ENCODE assay signal across 19 cellular contexts in the genomic region with DNA sequence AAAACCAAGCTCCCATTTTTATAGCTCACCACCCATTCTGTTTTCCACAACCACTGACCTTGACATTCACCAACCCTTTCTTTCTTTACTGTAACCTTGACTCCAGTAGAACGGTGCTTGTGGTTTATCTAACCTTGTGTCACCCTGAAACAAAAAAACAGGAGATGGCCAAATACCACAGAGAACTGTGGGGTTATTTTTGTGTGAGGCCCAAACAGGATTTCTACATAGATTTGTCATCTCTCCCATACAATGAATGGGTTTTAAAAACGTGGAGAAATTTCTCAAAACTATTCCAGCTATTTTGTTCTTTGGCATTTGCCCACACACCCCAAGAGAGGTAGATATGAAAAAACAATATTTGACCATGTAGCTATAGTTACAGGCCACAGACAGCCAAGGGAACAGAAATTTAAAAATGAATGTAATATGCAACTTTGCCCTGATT.
DNase-seq lines count a peak whose midpoint lies in the region; ATAC-seq and TF ChIP-seq lines count a peak whose summit lies in the region.
"Had no signal": no experiment of that assay in that cellular context is flagged by ENCODE, and none has a peak within 500 bp of the region (broad histone marks: within the 10 kb centered on the region; RNA-seq: fewer than 3 reads in every experiment).

No MANE protein-coding gene starts in this region.

- 21% methylated on average over 2 of the region's 2 CpGs for WGBS in right cardiac atrium
- WGBS in body of pancreas, 2 donors, result 5 to 8% methylated on average over 2 of the region's 2 CpGs
- 26 to 53% (median 34%) methylated on average over 2 of the region's 2 CpGs for WGBS in spleen, 5 donors

- intact Hi-C loops in left ventricle myocardium superior (cut with micrococcal nuclease) (no loop called here), right cardiac atrium (cut with DNase I) (no loop called here), body of pancreas (cut with DNase I) (no loop called here), spleen (cut with DNase I; ENCODE audit: low total_unique reads) (no loop called here)

- H3K9me3 Mint-ChIP-seq in type B pancreatic cell (no peaks in the 10 kb centered on the region), immature natural killer cell (no peaks in the 10 kb centered on the region)
- H3K9me3 Mint-ChIP-seq: memory B cell, neural progenitor cell had no signal

- H3K36me3 ChIP-seq in body of pancreas (replicated peaks in 1 of 2; ENCODE audit: insufficient read depth in 1 of 2, low read depth in 2 of 2) (no peaks in the 10 kb centered on the region), spleen (no peaks in the 10 kb centered on the region)
- H3K36me3 ChIP-seq: neural progenitor cell, sigmoid colon had no signal

- H3K27me3 ChIP-seq in right cardiac atrium (ENCODE audit: control insufficient read depth, insufficient read depth), result no peaks in the 10 kb centered on the region
- no peaks in the 10 kb centered on the region for H3K27me3 ChIP-seq in body of pancreas
- peaks cover 0 to 4% (median 0%) of the 10 kb centered on the region in 7 donors for H3K27me3 ChIP-seq in spleen (replicated peaks in 1 of 7)
- H3K27me3 ChIP-seq: neural progenitor cell, sigmoid colon had no signal

- H3K4me3 Mint-ChIP-seq in type B pancreatic cell (no peak overlapping the region), immature natural killer cell (no peak overlapping the region)
- H3K4me3 Mint-ChIP-seq: memory B cell, neural progenitor cell had no signal

- no peak for TF ChIP-seq CTCF in body of pancreas (IDR thresholded peaks at IDR 0.05)
- no peak for TF ChIP-seq CTCF in foreskin fibroblast (IDR thresholded peaks at IDR 0.05; ENCODE audit: low read depth, low read length)
- no peak for TF ChIP-seq CTCF in type B pancreatic cell (conservative IDR thresholded peaks at IDR 0.05)
- no peak for TF ChIP-seq CTCF in spleen (IDR thresholded peaks at IDR 0.05 in 8 of 11, conservative IDR thresholded peaks at IDR 0.05 in 3 of 11)

- H3K27ac ChIP-seq in right cardiac atrium (ENCODE audit: low read length) (no peak overlapping the region), body of pancreas (no peak overlapping the region), spleen (peak overlapping the region in 2 of 8 donors; percentile 13 to 15)
- H3K27ac ChIP-seq: A549, neural progenitor cell, RWPE1 had no signal

- H3K27ac Mint-ChIP-seq in type B pancreatic cell, result peak overlapping the region; percentile 12
- H3K27ac Mint-ChIP-seq in immature natural killer cell, result no peak overlapping the region
- H3K27ac Mint-ChIP-seq: memory B cell, neural progenitor cell had no signal

- H3K4me3 ChIP-seq in right cardiac atrium (ENCODE audit: low read length) (no peak overlapping the region), body of pancreas (no peak overlapping the region), foreskin fibroblast (ENCODE audit: low read depth in 1 of 2, low read length in 2 of 2) (no peak overlapping the region), spleen (no peak overlapping the region)
- H3K4me3 ChIP-seq: A549, neural progenitor cell, sigmoid colon had no signal

- TF ChIP-seq POLR2A in body of pancreas (IDR thresholded peaks at IDR 0.05) (no peak), spleen (IDR thresholded peaks at IDR 0.05) (no peak)

- no peaks in the 10 kb centered on the region for H3K27me3 Mint-ChIP-seq in type B pancreatic cell
- peaks cover 0 to 7% (median 2%) of the 10 kb centered on the region in 3 donors for H3K27me3 Mint-ChIP-seq in immature natural killer cell (ENCODE audit: low read depth in 3 of 3)

- H3K4me1 Mint-ChIP-seq in type B pancreatic cell (ENCODE audit: unreplicated experiment) (peaks cover 5% of the 10 kb centered on the region), immature natural killer cell (no peaks in the 10 kb centered on the region)
- H3K4me1 Mint-ChIP-seq: memory B cell, neural progenitor cell had no signal

- H3K36me3 Mint-ChIP-seq in type B pancreatic cell (peaks cover 3% of the 10 kb centered on the region), immature natural killer cell (no peaks in the 10 kb centered on the region)
- H3K36me3 Mint-ChIP-seq: memory B cell, neural progenitor cell had no signal

- H3K9me3 ChIP-seq in right cardiac atrium (ENCODE audit: control insufficient read depth, low read length) (no peaks in the 10 kb centered on the region), body of pancreas (no peaks in the 10 kb centered on the region), spleen (no peaks in the 10 kb centered on the region)
- H3K9me3 ChIP-seq: A549, sigmoid colon had no signal

- ATAC-seq in left ventricle myocardium superior (peak; percentile 56), right cardiac atrium (no peak), body of pancreas (peak; percentile 12)
- ATAC-seq: A549; activated CD4-positive, CD25-positive, alpha-beta regulatory T cell treated with anti-CD3 and anti-CD28 coated beads, Interleukin-2, amount 50 U/mL, for 24 hours had no signal

- H3K4me1 ChIP-seq in right cardiac atrium (ENCODE audit: control insufficient read depth, insufficient read depth, low read length) (no peaks in the 10 kb centered on the region), body of pancreas (peaks cover 12% of the 10 kb centered on the region), spleen (no peaks in the 10 kb centered on the region)
- H3K4me1 ChIP-seq: neural progenitor cell, sigmoid colon had no signal

- DNase-seq in left ventricle myocardium superior (no peak), right cardiac atrium (no peak), body of pancreas (no peak), foreskin fibroblast (peak; percentile 40), type B pancreatic cell (ENCODE audit: extremely low spot score, unreplicated experiment) (no peak), SKM-1 treated with dmso at 0.1 percent for 144 hours (lab: John Stamatoyannopoulos, UW; ENCODE audit: unreplicated experiment) (no peak), spleen (no peak), immature natural killer cell (no peak)
- DNase-seq: activated naive CD4-positive, alpha-beta T cell; effector memory CD4-positive, alpha-beta T cell; MV-4-11; NCI-H2107; sigmoid colon; T-helper 2 cell had no signal

Comparison
In these comparisons a context has a peak if more than half of its experiments do, and no peak if none do; other contexts are left out.
1. ATAC-seq: peak in left ventricle myocardium superior (single experiment) and body of pancreas (single experiment); none in right cardiac atrium (0 of 2).
2. DNase-seq: peak in foreskin fibroblast (2 of 2); none in left ventricle myocardium superior (single experiment), right cardiac atrium (0 of 3), body of pancreas (0 of 4), type B pancreatic cell (single experiment), SKM-1 treated with dmso at 0.1 percent for 144 hours (single experiment), spleen (single experiment) and immature natural killer cell (0 of 3).